1 cellular context compared by ENCODE assay signal in the genomic region with DNA sequence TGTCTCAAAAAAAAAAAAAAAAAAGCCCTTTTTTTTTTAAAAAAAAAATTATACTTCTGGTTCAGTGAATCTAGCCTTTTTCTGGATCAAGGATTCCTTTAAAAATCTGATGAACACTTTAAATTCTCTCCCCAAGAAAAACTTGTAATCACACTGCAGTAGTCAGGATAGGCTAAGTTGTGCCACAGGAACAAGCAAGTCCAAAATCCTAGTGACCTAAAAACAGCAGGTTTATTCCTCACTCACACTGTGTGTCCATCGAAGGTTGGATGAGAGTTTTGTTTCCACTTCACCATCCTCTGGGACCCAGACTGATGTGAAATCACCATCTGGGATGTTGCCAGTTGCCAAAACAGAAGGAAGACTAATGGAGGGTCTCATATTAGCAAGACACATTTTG.
TF ChIP-seq lines count a peak whose summit lies in the region.

No MANE protein-coding gene starts in this region.

TF ChIP-seq in GM23338, 12 proteins besides CTCF, POLR2A, EP300 and RAD21 (continued from another document):
- TF ChIP-seq, protein P1, sequence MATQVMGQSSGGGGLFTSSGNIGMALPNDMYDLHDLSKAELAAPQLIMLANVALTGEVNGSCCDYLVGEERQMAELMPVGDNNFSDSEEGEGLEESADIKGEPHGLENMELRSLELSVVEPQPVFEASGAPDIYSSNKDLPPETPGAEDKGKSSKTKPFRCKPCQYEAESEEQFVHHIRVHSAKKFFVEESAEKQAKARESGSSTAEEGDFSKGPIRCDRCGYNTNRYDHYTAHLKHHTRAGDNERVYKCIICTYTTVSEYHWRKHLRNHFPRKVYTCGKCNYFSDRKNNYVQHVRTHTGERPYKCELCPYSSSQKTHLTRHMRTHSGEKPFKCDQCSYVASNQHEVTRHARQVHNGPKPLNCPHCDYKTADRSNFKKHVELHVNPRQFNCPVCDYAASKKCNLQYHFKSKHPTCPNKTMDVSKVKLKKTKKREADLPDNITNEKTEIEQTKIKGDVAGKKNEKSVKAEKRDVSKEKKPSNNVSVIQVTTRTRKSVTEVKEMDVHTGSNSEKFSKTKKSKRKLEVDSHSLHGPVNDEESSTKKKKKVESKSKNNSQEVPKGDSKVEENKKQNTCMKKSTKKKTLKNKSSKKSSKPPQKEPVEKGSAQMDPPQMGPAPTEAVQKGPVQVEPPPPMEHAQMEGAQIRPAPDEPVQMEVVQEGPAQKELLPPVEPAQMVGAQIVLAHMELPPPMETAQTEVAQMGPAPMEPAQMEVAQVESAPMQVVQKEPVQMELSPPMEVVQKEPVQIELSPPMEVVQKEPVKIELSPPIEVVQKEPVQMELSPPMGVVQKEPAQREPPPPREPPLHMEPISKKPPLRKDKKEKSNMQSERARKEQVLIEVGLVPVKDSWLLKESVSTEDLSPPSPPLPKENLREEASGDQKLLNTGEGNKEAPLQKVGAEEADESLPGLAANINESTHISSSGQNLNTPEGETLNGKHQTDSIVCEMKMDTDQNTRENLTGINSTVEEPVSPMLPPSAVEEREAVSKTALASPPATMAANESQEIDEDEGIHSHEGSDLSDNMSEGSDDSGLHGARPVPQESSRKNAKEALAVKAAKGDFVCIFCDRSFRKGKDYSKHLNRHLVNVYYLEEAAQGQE (IDR thresholded peaks at IDR 0.05; ENCODE audit: unreplicated experiment) = no peak
- TF ChIP-seq STAT1 (IDR thresholded peaks at IDR 0.05; ENCODE audit: unreplicated experiment) = no peak
- TF ChIP-seq NANOG (IDR thresholded peaks at IDR 0.05; ENCODE audit: borderline replicate concordance) = no peak
- no peak for TF ChIP-seq CREB1 (CRISPR knock-in tag; IDR thresholded peaks at IDR 0.05; ENCODE audit: low read depth)
- TF ChIP-seq ZNF331 (CRISPR knock-in tag; IDR thresholded peaks at IDR 0.05; ENCODE audit: low read depth) = no peak
- TF ChIP-seq ETS1 (IDR thresholded peaks at IDR 0.05) = no peak
- no peak for TF ChIP-seq POLR2AphosphoS5 (IDR thresholded peaks at IDR 0.05; ENCODE audit: low read depth)
- TF ChIP-seq ZNF462 (CRISPR knock-in tag; IDR thresholded peaks at IDR 0.05) = no peak
- TF ChIP-seq ZNF114 (CRISPR knock-in tag; IDR thresholded peaks at IDR 0.05) = no peak
TF ChIP-seq in GM23338: peak in this region for 0.
